32 cellular contexts compared by ENCODE assay signal in genomic region chr15:51082246-51082645, GRCh38. TPM values are rescaled to one million over a fixed set of nuclear protein-coding genes. Genes with fewer than 3 reads are reported as not detected.
"Had no signal": no experiment of that assay in that cellular context is flagged by ENCODE, and none has a peak within 500 bp of the region (broad histone marks: within the 10 kb centered on the region; RNA-seq: fewer than 3 reads in every experiment).

No MANE protein-coding gene starts in this region.

- DNase-seq: activated CD4-positive, alpha-beta memory T cell treated with anti-CD3 and anti-CD28 coated beads, Interleukin-2, amount 10 ng/mL, durations not matched to agents 7 days and 5 days; activated CD4-positive, alpha-beta T cell treated with anti-CD3 and anti-CD28 coated beads for 1 hour; activated CD4-positive, alpha-beta T cell treated with anti-CD3 and anti-CD28 coated beads for 4 hours; activated CD4-positive, alpha-beta T cell treated with anti-CD3 and anti-CD28 coated beads, Interleukin-2, amount 10 ng/mL, durations not matched to agents 7 days and 5 days; activated CD4-positive, alpha-beta T cell treated with anti-CD3 and anti-CD28 coated beads, Interleukin-2, amount 50 U/mL, for 4 hours; activated CD8-positive, alpha-beta memory T cell treated with anti-CD3 and anti-CD28 coated beads, Interleukin-2, amount 50 U/mL, for 48 hours; activated naive CD4-positive, alpha-beta T cell treated with anti-CD3 and anti-CD28 coated beads for 36 hours; activated naive CD8-positive, alpha-beta T cell treated with anti-CD3 and anti-CD28 coated beads for 36 hours; activated naive CD8-positive, alpha-beta T cell treated with anti-CD3 and anti-CD28 coated beads, Interleukin-2, amount 50 U/mL, for 24 hours; activated T-cell treated with anti-CD3 and anti-CD28 coated beads for 4 hours; activated T-cell treated with anti-CD3 and anti-CD28 coated beads, Interleukin-2, amount 50 U/mL, for 24 hours; activated T-cell treated with anti-CD3 and anti-CD28 coated beads, Interleukin-2, amount 50 U/mL, for 72 hours; adrenal gland; amygdala; aorta; body of pancreas; central memory CD4-positive, alpha-beta T cell; cerebellar nuclear complex; colonic mucosa; effector CD8-positive, alpha-beta T cell; foreskin fibroblast; gastrocnemius medialis; glutamatergic neuron; heart left ventricle; T-helper 1 cell; T-helper 2 cell had no signal

- FAIRE-seq: endothelial cell of umbilical vein had no signal

- H3K4me3 ChIP-seq: adrenal gland, body of pancreas, cardiac muscle cell, colonic mucosa, gastrocnemius medialis, heart left ventricle had no signal

- H3K4me1 ChIP-seq: body of pancreas, colonic mucosa, gastrocnemius medialis had no signal

- H3K27me3 ChIP-seq: body of pancreas, cardiac muscle cell, colonic mucosa, gastrocnemius medialis, heart left ventricle had no signal

- H3K27ac ChIP-seq: adrenal gland, body of pancreas, cardiac muscle cell, colonic mucosa, gastrocnemius medialis, heart left ventricle, VCaP had no signal

- H3K36me3 ChIP-seq: adrenal gland, cardiac muscle cell, colonic mucosa, gastrocnemius medialis, heart left ventricle had no signal

- H3K9me3 ChIP-seq: adrenal gland, body of pancreas, colonic mucosa, gastrocnemius medialis, heart left ventricle had no signal

- ATAC-seq: activated naive CD8-positive, alpha-beta T cell treated with anti-CD3 and anti-CD28 coated beads, Interleukin-2, amount 50 U/mL, for 24 hours; body of pancreas; esophagus mucosa; gastrocnemius medialis; heart left ventricle; WTC11 had no signal

RNA-seq across cellular contexts. Expression of gene TNFAIP8L3, which starts 12.5 kb away (rescaled TPM):
- total RNA-seq: activated CD4-positive, alpha-beta T cell treated with anti-CD3 and anti-CD28 coated beads, Interleukin-2, amount 10 ng/mL, durations not matched to agents 7 days and 5 days; activated naive CD4-positive, alpha-beta T cell treated with anti-CD3 and anti-CD28 coated beads for 36 hours; cardiac muscle cell; epithelial cell of proximal tubule had no signal
- polyA plus RNA-seq: cardiac muscle cell had no signal
